Comparison of ENCODE assay signal across 1 cellular context in the genomic region with DNA sequence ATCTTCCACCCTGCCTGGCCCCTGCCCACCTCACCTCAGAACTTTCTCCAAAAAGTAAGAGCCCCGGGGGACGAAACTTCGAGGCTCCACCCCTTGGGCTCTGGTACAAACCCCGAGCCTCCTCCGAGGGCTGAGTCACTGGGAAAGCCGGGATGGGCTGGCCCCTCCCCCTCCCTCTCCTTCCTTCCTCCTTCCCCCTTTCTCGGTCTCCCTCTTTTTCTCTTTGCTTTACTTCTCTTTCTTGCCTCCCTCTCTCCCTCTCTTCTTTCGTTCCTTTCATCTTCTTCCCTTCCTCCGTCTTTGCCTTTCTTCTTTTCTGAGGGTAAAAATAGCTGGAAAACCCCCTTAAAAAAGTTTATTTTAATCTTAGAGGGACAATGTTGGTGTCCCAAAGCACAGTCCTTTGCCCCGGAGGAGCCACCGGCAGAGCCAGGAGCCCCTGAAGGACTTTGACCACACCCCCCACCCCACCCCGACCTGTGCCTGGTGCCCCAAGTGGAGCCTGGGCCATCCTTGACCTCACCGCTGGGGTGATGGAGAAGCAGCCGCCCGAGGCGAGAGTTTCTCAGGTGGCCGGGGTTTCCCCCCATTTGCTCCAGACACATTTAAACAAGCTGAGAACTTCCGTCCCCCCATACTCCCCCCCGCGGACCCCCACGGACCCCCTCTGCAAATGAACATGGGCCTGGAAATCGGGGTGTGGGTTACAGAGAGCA.
TF ChIP-seq lines count a peak whose summit lies in the region.

No MANE protein-coding gene starts in this region.

TF ChIP-seq in HepG2, 621 proteins besides CTCF, POLR2A, EP300 and RAD21:
- TF ChIP-seq ZNF484 (CRISPR knock-in tag; IDR thresholded peaks at IDR 0.05; ENCODE audit: borderline replicate concordance, low read depth): no peak
- TF ChIP-seq, protein P1, sequence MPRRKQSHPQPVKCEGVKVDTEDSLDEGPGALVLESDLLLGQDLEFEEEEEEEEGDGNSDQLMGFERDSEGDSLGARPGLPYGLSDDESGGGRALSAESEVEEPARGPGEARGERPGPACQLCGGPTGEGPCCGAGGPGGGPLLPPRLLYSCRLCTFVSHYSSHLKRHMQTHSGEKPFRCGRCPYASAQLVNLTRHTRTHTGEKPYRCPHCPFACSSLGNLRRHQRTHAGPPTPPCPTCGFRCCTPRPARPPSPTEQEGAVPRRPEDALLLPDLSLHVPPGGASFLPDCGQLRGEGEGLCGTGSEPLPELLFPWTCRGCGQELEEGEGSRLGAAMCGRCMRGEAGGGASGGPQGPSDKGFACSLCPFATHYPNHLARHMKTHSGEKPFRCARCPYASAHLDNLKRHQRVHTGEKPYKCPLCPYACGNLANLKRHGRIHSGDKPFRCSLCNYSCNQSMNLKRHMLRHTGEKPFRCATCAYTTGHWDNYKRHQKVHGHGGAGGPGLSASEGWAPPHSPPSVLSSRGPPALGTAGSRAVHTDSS (CRISPR knock-in tag; conservative IDR thresholded peaks at IDR 0.05): no peak
- no peak for TF ChIP-seq ZNF552 (CRISPR knock-in tag; IDR thresholded peaks at IDR 0.05; ENCODE audit: borderline replicate concordance)
- no peak for TF ChIP-seq CEBPB (IDR thresholded peaks at IDR 0.05; ENCODE audit: borderline replicate concordance, low read depth, low read length)
- TF ChIP-seq SP140L (CRISPR knock-in tag; IDR thresholded peaks at IDR 0.05; ENCODE audit: borderline replicate concordance): no peak
